In genomic region chr4:1658146-1658545, GRCh38 we compare ENCODE assay signal across 25 cellular contexts.
"Had no signal": no experiment of that assay in that cellular context is flagged by ENCODE, and none has a peak within 500 bp of the region (broad histone marks: within the 10 kb centered on the region; RNA-seq: fewer than 3 reads in every experiment).

No MANE protein-coding gene starts in this region.

- H3K9ac ChIP-seq: KMS-11 had no signal

- H3K4me3 ChIP-seq: K562, MG63, SJSA1, SK-N-MC had no signal

- H3K27ac ChIP-seq: HL-60, KMS-11, RWPE1, SJSA1, SK-N-MC had no signal

- DNase-seq: Kasumi-1, MG63, NCI-H1092, NCI-H1105 treated with DMSO at 0.1 percent for 48 hours, NCI-H1417 treated with DMSO at 0.1 percent for 48 hours, NCI-H146, NCI-H1694 treated with DMSO at 0.1 percent for 48 hours, NCI-H1930, NCI-H2081, NCI-H2107, NCI-H2227 treated with DMSO at 0.1 percent for 48 hours, NCI-H510A, NCI-H524 treated with DMSO at 0.1 percent for 48 hours, NCI-H69, NCI-H774, PC-3, SIG-M5, T-cell had no signal

- H3K4me2 ChIP-seq: KMS-11 had no signal

- H3K4me1 ChIP-seq: SJSA1 had no signal

- H3K36me3 ChIP-seq: MG63, SJSA1 had no signal

- H3K27me3 ChIP-seq: MG63, SJSA1 had no signal

- H3K9me3 ChIP-seq: MG63, SJSA1 had no signal

- ATAC-seq: K562, Panc1, PC-3, T-cell had no signal
